Comparison of ENCODE assay signal across 8 cellular contexts in the genomic region with DNA sequence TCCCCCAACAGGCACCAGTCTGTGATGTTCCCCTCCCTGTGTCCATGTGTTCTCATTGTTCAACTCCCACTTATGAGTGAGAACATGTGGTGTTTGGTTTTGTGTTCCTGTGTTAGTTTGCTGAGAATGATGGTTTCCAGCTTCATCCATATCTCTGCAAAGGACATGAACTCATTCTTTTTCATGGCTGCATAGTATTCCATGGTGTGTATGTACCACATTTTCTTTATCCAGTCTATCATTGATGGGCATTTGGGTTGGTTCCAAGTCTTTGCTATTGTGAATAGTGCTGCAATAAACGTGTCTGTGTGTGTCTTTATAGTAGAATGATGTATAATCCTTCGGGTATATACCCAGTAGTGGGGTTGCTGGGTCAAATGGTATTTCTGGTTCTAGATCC. TPM values are rescaled to one million over a fixed set of nuclear protein-coding genes. Genes with fewer than 3 reads are reported as not detected.
DNase-seq lines count a peak whose midpoint lies in the region; ATAC-seq, FAIRE-seq and TF ChIP-seq lines count a peak whose summit lies in the region.
"Not testable (repeated sequence)": the region's sequence is repeated elsewhere in the genome, so short reads cannot be mapped to it uniquely, and the experiment has no call there.

No MANE protein-coding gene starts in this region.

- not testable (repeated sequence) for H3K9ac ChIP-seq in GM12878 (ENCODE audit: control insufficient read depth, insufficient read depth, low read length)

- H3K27ac Mint-ChIP-seq in CD8-positive, alpha-beta memory T cell: peak overlapping the region in 2 of 8 donors; percentile 47 to 53
- H3K27ac Mint-ChIP-seq in activated CD8-positive, alpha-beta memory T cell treated with anti-CD3 and anti-CD28 coated beads, Interleukin-2, amount 10 ng/mL, durations not matched to agents 7 days and 5 days: peak overlapping the region; percentile 62
- peak overlapping the region; percentile 83 for H3K27ac Mint-ChIP-seq in activated naive CD8-positive, alpha-beta T cell
- peak overlapping the region in 8 of 10 donors; percentile 10 to 86 (median 44) for H3K27ac Mint-ChIP-seq in naive thymus-derived CD8-positive, alpha-beta T cell
- peak overlapping the region; percentile 96 for H3K27ac Mint-ChIP-seq in stimulated activated naive CD8-positive, alpha-beta T cell treated with anti-CD3 and anti-CD28 coated beads, Interleukin-15, Interleukin-2, amounts not matched to agents 100 ng/mL and 50 ng/mL, for 24 hours

- DNase-seq in A549 (ENCODE audit: low read depth in 1 of 2, low spot score in 1 of 2); CD8-positive, alpha-beta memory T cell; activated CD8-positive, alpha-beta memory T cell treated with anti-CD3 and anti-CD28 coated beads, Interleukin-2, amount 10 ng/mL, durations not matched to agents 7 days and 5 days; GM12878 (ENCODE audit: low read depth, low spot score); naive thymus-derived CD8-positive, alpha-beta T cell: not testable (repeated sequence)

- FAIRE-seq in A549 (lab: Jason Lieb, UNC); GM12878 (lab: Jason Lieb, UNC): not testable (repeated sequence)

- peaks cover 49 to 74% (median 60%) of the 10 kb centered on the region in 3 donors for H3K4me1 Mint-ChIP-seq in CD8-positive, alpha-beta memory T cell
- peaks cover 52% of the 10 kb centered on the region for H3K4me1 Mint-ChIP-seq in activated CD8-positive, alpha-beta memory T cell treated with anti-CD3 and anti-CD28 coated beads, Interleukin-2, amount 10 ng/mL, durations not matched to agents 7 days and 5 days
- H3K4me1 Mint-ChIP-seq in activated naive CD8-positive, alpha-beta T cell (ENCODE audit: low read depth): peaks cover 64% of the 10 kb centered on the region
- peaks cover 25 to 78% (median 58%) of the 10 kb centered on the region in 4 donors for H3K4me1 Mint-ChIP-seq in naive thymus-derived CD8-positive, alpha-beta T cell
- H3K4me1 Mint-ChIP-seq in stimulated activated naive CD8-positive, alpha-beta T cell treated with anti-CD3 and anti-CD28 coated beads, Interleukin-15, Interleukin-2, amounts not matched to agents 100 ng/mL and 50 ng/mL, for 24 hours (ENCODE audit: low read depth): peaks cover 79% of the 10 kb centered on the region

- not testable (repeated sequence) for H3K27ac ChIP-seq in A549; CD8-positive, alpha-beta memory T cell (ENCODE audit: low read depth, low read length); GM12878 (ENCODE audit: control insufficient read depth, insufficient read depth)

- peaks cover 71% of the 10 kb centered on the region for H3K79me2 ChIP-seq in GM12878 (ENCODE audit: control insufficient read depth, insufficient read depth, low read length)

- intact Hi-C loops in GM12878 (cut with micrococcal nuclease; ENCODE audit: unreplicated experiment): loop anchor here (10.0 kb wide), 1 partner anchor 395 kb away; a partner anchor contains a TSS

- in situ Hi-C loops in GM12878 (cut with MboI): not testable (repeated sequence)

- H3K36me3 Mint-ChIP-seq in CD8-positive, alpha-beta memory T cell: peaks cover 0 to 32% (median 2%) of the 10 kb centered on the region in 3 donors
- H3K36me3 Mint-ChIP-seq in activated CD8-positive, alpha-beta memory T cell treated with anti-CD3 and anti-CD28 coated beads, Interleukin-2, amount 10 ng/mL, durations not matched to agents 7 days and 5 days: peaks cover 24% of the 10 kb centered on the region
- not testable (repeated sequence) for H3K36me3 Mint-ChIP-seq in activated naive CD8-positive, alpha-beta T cell
- peaks cover 0 to 20% (median 10%) of the 10 kb centered on the region in 3 donors for H3K36me3 Mint-ChIP-seq in naive thymus-derived CD8-positive, alpha-beta T cell
- peaks cover 40% of the 10 kb centered on the region for H3K36me3 Mint-ChIP-seq in stimulated activated naive CD8-positive, alpha-beta T cell treated with anti-CD3 and anti-CD28 coated beads, Interleukin-15, Interleukin-2, amounts not matched to agents 100 ng/mL and 50 ng/mL, for 24 hours (ENCODE audit: low read depth)

- not testable (repeated sequence) for BruUV-seq in GM12878 (replicated peaks; lab: Mats Ljungman, UMichigan)

- H3K4me2 ChIP-seq in A549; GM12878 (ENCODE audit: control insufficient read depth, insufficient read depth): not testable (repeated sequence)

- not testable (repeated sequence) for TF ChIP-seq EP300 in A549 (IDR thresholded peaks at IDR 0.05); GM12878 (IDR thresholded peaks at IDR 0.05; ENCODE audit: borderline replicate concordance in 1 of 2, control insufficient read depth in 1 of 2, low read depth in 2 of 2, low read length in 2 of 2)

- not testable (repeated sequence) for TF ChIP-seq POLR2A in A549 (IDR thresholded peaks at IDR 0.05; ENCODE audit: low read length); GM12878 (IDR thresholded peaks at IDR 0.05; ENCODE audit: low read depth, low read length)

- H3K4me3 ChIP-seq in A549; CD8-positive, alpha-beta memory T cell (ENCODE audit: low read length); GM12878: not testable (repeated sequence)

- H3K4me3 Mint-ChIP-seq in CD8-positive, alpha-beta memory T cell: peak overlapping the region in 4 of 7 donors; percentile 9 to 28 (median 22)
- H3K4me3 Mint-ChIP-seq in activated CD8-positive, alpha-beta memory T cell treated with anti-CD3 and anti-CD28 coated beads, Interleukin-2, amount 10 ng/mL, durations not matched to agents 7 days and 5 days; stimulated activated naive CD8-positive, alpha-beta T cell treated with anti-CD3 and anti-CD28 coated beads, Interleukin-15, Interleukin-2, amounts not matched to agents 100 ng/mL and 50 ng/mL, for 24 hours: not testable (repeated sequence)
- peak overlapping the region; percentile 74 for H3K4me3 Mint-ChIP-seq in activated naive CD8-positive, alpha-beta T cell
- peak overlapping the region in 9 of 10 donors; percentile 12 to 52 (median 39) for H3K4me3 Mint-ChIP-seq in naive thymus-derived CD8-positive, alpha-beta T cell

- H3K27me3 ChIP-seq in CD8-positive, alpha-beta memory T cell (ENCODE audit: insufficient read depth, low read length, poor library complexity, severe bottlenecking); GM12878 (replicated peaks in 1 of 2; ENCODE audit: control insufficient read depth in 2 of 2, insufficient read depth in 2 of 2, low read length in 1 of 2): not testable (repeated sequence)

- 69% methylated on average over 2 of the region's 2 CpGs for WGBS in A549 (ENCODE audit: missing lambda C conversion rate)
- 100% methylated on average over 2 of the region's 2 CpGs for WGBS in GM12878 (ENCODE audit: insufficient coverage, insufficient replicate concordance, low lambda C conversion rate, missing lambda C conversion rate)

- not testable (repeated sequence) for H4K20me1 ChIP-seq in GM12878 (ENCODE audit: control insufficient read depth, insufficient read depth)

- not testable (repeated sequence) for H3K27me3 Mint-ChIP-seq in CD8-positive, alpha-beta memory T cell; activated CD8-positive, alpha-beta memory T cell treated with anti-CD3 and anti-CD28 coated beads, Interleukin-2, amount 10 ng/mL, durations not matched to agents 7 days and 5 days; activated naive CD8-positive, alpha-beta T cell; naive thymus-derived CD8-positive, alpha-beta T cell; stimulated activated naive CD8-positive, alpha-beta T cell treated with anti-CD3 and anti-CD28 coated beads, Interleukin-15, Interleukin-2, amounts not matched to agents 100 ng/mL and 50 ng/mL, for 24 hours

- CTCF ChIA-PET in A549 (lab: Yijun Ruan, JAX): interaction anchor here (1.4 kb wide), 1 partner anchor 443 kb away, joined by 3 read pairs; no protein-coding TSS in a partner anchor
- CTCF ChIA-PET in CD8-positive, alpha-beta memory T cell (lab: Charles Lee): not testable (repeated sequence)
- CTCF ChIA-PET in activated CD8-positive, alpha-beta memory T cell treated with anti-CD3 and anti-CD28 coated beads, Interleukin-2, amount 10 ng/mL, durations not matched to agents 7 days and 5 days (lab: Charles Lee): interaction anchor here (1.8 kb wide), 1 partner anchor 10 kb away, joined by 5 read pairs; a partner anchor contains a TSS
- CTCF ChIA-PET in GM12878 (lab: Yijun Ruan, JAX): interaction anchor here (1.2 kb wide), 1 partner anchor 32 kb away, joined by 3 read pairs; no protein-coding TSS in a partner anchor

- not testable (repeated sequence) for TF ChIP-seq RAD21 in A549 (conservative IDR thresholded peaks at IDR 0.05 in 1 of 2, IDR thresholded peaks at IDR 0.05 in 1 of 2); GM12878 (IDR thresholded peaks at IDR 0.05; ENCODE audit: insufficient read depth, low read depth, low read length)

- TF ChIP-seq CTCF in A549 (IDR thresholded peaks at IDR 0.05); GM12878 (IDR thresholded peaks at IDR 0.05 in 2 of 3, conservative IDR thresholded peaks at IDR 0.05 in 1 of 3; ENCODE audit: control insufficient read depth in 2 of 3, extremely low read depth in 1 of 3, insufficient read depth in 1 of 3, low read depth in 3 of 3, low read length in 3 of 3): not testable (repeated sequence)

- H3K9me3 Mint-ChIP-seq in CD8-positive, alpha-beta memory T cell; activated CD8-positive, alpha-beta memory T cell treated with anti-CD3 and anti-CD28 coated beads, Interleukin-2, amount 10 ng/mL, durations not matched to agents 7 days and 5 days (ENCODE audit: low read depth); activated naive CD8-positive, alpha-beta T cell (ENCODE audit: low read depth); naive thymus-derived CD8-positive, alpha-beta T cell; stimulated activated naive CD8-positive, alpha-beta T cell treated with anti-CD3 and anti-CD28 coated beads, Interleukin-15, Interleukin-2, amounts not matched to agents 100 ng/mL and 50 ng/mL, for 24 hours: not testable (repeated sequence)

- not testable (repeated sequence) for H2AFZ ChIP-seq in GM12878 (ENCODE audit: control insufficient read depth, low read depth, low read length)

- not testable (repeated sequence) for H3K9me3 ChIP-seq in A549; CD8-positive, alpha-beta memory T cell (ENCODE audit: low read length); GM12878 (replicated peaks; ENCODE audit: control insufficient read depth, insufficient read depth, low read length)

- POLR2A ChIA-PET in A549 (lab: Yijun Ruan, JAX) (interaction anchor here (0.7 kb wide), 1 partner anchor 1091 kb away, joined by 4 read pairs; no protein-coding TSS in a partner anchor), GM12878 (lab: Charles Lee) (interaction anchor here (1.2 to 1.4 kb wide), 2 partner anchors 10 to 17 kb away, joined by 3 to 4 read pairs; a partner anchor contains a TSS)
- POLR2A ChIA-PET in CD8-positive, alpha-beta memory T cell (lab: Charles Lee): interaction anchor here (0.6 kb wide), 1 partner anchor 392 kb away, joined by 9 read pairs; no protein-coding TSS in a partner anchor
- POLR2A ChIA-PET in naive thymus-derived CD8-positive, alpha-beta T cell (lab: Charles Lee): not testable (repeated sequence)

- H3K4me1 ChIP-seq in A549: peaks cover 43% of the 10 kb centered on the region
- peaks cover 48% of the 10 kb centered on the region for H3K4me1 ChIP-seq in CD8-positive, alpha-beta memory T cell (ENCODE audit: insufficient read depth, low read length)
- not testable (repeated sequence) for H3K4me1 ChIP-seq in GM12878 (ENCODE audit: control insufficient read depth, insufficient read depth, low read length)

- not testable (repeated sequence) for ATAC-seq in A549; SK-N-SH treated with all-trans-retinoic acid at 6 μM for 48 hours; activated CD8-positive, alpha-beta memory T cell treated with anti-CD3 and anti-CD28 coated beads, Interleukin-2, amount 10 ng/mL, durations not matched to agents 7 days and 5 days; GM12878; naive thymus-derived CD8-positive, alpha-beta T cell

- SMC1A ChIA-PET in GM12878 (lab: Charles Lee; ENCODE audit: uncharacterized antibody, unreplicated experiment): interaction anchor here (1.0 to 1.3 kb wide), 2 partner anchors 16 to 65 kb away, joined by 3 to 5 read pairs; no protein-coding TSS in a partner anchor

- not testable (repeated sequence) for H3K36me3 ChIP-seq in CD8-positive, alpha-beta memory T cell (ENCODE audit: insufficient read depth, low read length); GM12878 (ENCODE audit: control insufficient read depth in 2 of 2, insufficient read depth in 2 of 2, low read length in 1 of 2)

- RAD21 ChIA-PET in GM12878 (lab: Charles Lee; ENCODE audit: unreplicated experiment): not testable (repeated sequence)

RNA-seq across cellular contexts. Expression of a gene that starts 4.5 kb away (rescaled TPM):
- polyA plus RNA-seq in A549 (2011; rRNA removed): 36.1 and 69.3 TPM in 2 replicates
- polyA plus RNA-seq in A549 (2012; cell fraction: cytosol; rRNA removed): 8.3 and 12.4 TPM in 2 replicates
- 9.9 and 13.3 TPM in 2 replicates for polyA plus RNA-seq in A549 (2012; cell fraction: nucleus; rRNA removed)
- 19.4 to 24.0 TPM (median 21.9 TPM) in 3 replicates for polyA plus RNA-seq in A549 (2017; fragmentation: RNase III; extraction: RNeasy Plus Mini Kit Qiagen cat#74134 plus additional on column Dnase treatment)
- polyA minus RNA-seq in A549 (2011; rRNA and poly(A)+ RNA removed): 37.8 and 47.5 TPM in 2 replicates
- 10 to 100 TPM; 49.6 to 57.0 TPM for total RNA-seq in CD8-positive, alpha-beta memory T cell
- 11.0 TPM for polyA plus RNA-seq in CD8-positive, alpha-beta memory T cell
- 10 to 100 TPM; 36.1 to 42.2 TPM for total RNA-seq in activated CD8-positive, alpha-beta memory T cell treated with anti-CD3 and anti-CD28 coated beads, Interleukin-2, amount 10 ng/mL, durations not matched to agents 7 days and 5 days
- total RNA-seq in GM12878 (2013; cell fraction: nucleolus; rRNA removed): 73.7 and 80.7 TPM in 2 replicates
- total RNA-seq in GM12878 (2014; rRNA removed): 27.8 and 28.1 TPM in 2 replicates
- 20.8 and 21.1 TPM in 2 replicates for total RNA-seq in GM12878 (2014; rRNA removed; fragmentation: Illumina TruSeq; extraction: Trizol)
- 41.6 and 45.8 TPM in 2 replicates for total RNA-seq in GM12878 (2021)
- 22.9 TPM for polyA plus RNA-seq in GM12878 (2011; ENCODE audit: low read depth)
- polyA plus RNA-seq in GM12878 (2011; rRNA removed): 24.2 and 24.4 TPM in 2 replicates
- 13.1 and 20.3 TPM in 2 replicates for polyA plus RNA-seq in GM12878 (2011; cell fraction: cytosol; rRNA removed)
- 19.6 and 20.0 TPM in 2 replicates for polyA plus RNA-seq in GM12878 (2011; cell fraction: nucleus; rRNA removed)
- 17.8 and 20.4 TPM in 2 replicates for polyA plus RNA-seq in GM12878 (2012)
- polyA plus RNA-seq in GM12878 (2014; fragmentation: Illumina TruSeq; extraction: Trizol): 19.3 and 22.6 TPM in 2 replicates
- polyA plus RNA-seq in GM12878 (2014; fragmentation: Nextera tagmentation; extraction: Ambion mirVana): 10 to 100 TPM in 1 of 2 experiments, 1 to 10 TPM in 1; 4.5 to 10.5 TPM
- polyA plus RNA-seq in GM12878 (2014; rRNA removed): 16.3 and 16.6 TPM in 2 replicates
- polyA plus RNA-seq in GM12878 (2016; fragmentation: Nextera tagmentation; extraction: Ambion mirVana): 10 to 100 TPM; 18.4 to 21.0 TPM
- 39.1 and 41.3 TPM in 2 replicates for polyA minus RNA-seq in GM12878 (2011; rRNA and poly(A)+ RNA removed)
- 9.4 and 9.8 TPM in 2 replicates for polyA minus RNA-seq in GM12878 (2011; cell fraction: cytosol; rRNA and poly(A)+ RNA removed)
- 16.7 and 26.9 TPM in 2 replicates for polyA minus RNA-seq in GM12878 (2011; cell fraction: nucleus; rRNA and poly(A)+ RNA removed)
- total RNA-seq in naive thymus-derived CD8-positive, alpha-beta T cell: 10 to 100 TPM; 44.5 to 45.3 TPM
- polyA plus RNA-seq in naive thymus-derived CD8-positive, alpha-beta T cell: 10 to 100 TPM; 10.4 to 13.4 (median 12.5) TPM

RNA-seq across cellular contexts. Expression of a gene that starts 9.6 kb away (rescaled TPM):
- polyA plus RNA-seq in A549 (2011; rRNA removed) (76.3 and 158 TPM in 2 replicates), A549 (2017; fragmentation: RNase III; extraction: RNeasy Plus Mini Kit Qiagen cat#74134 plus additional on column Dnase treatment) (128 to 131 TPM (median 131 TPM) in 3 replicates), GM12878 (2011; rRNA removed) (96.1 and 232 TPM in 2 replicates), GM12878 (2014; fragmentation: Illumina TruSeq; extraction: Trizol) (194 and 262 TPM in 2 replicates), GM12878 (2014; fragmentation: Nextera tagmentation; extraction: Ambion mirVana) (100 to 1,000 TPM; 494 to 538 TPM), GM12878 (2014; rRNA removed) (70.1 and 76.7 TPM in 2 replicates), GM12878 (2016; fragmentation: Nextera tagmentation; extraction: Ambion mirVana) (100 to 1,000 TPM; 435 to 449 TPM)
- polyA plus RNA-seq in A549 (2012; cell fraction: cytosol; rRNA removed): 21.1 and 30.1 TPM in 2 replicates
- polyA plus RNA-seq in A549 (2012; cell fraction: nucleus; rRNA removed): 12.7 and 23.1 TPM in 2 replicates
- polyA minus RNA-seq in A549 (2011; rRNA and poly(A)+ RNA removed): 10.7 and 15.4 TPM in 2 replicates
- 100 to 1,000 TPM; 130 to 133 TPM for total RNA-seq in CD8-positive, alpha-beta memory T cell
- polyA plus RNA-seq in CD8-positive, alpha-beta memory T cell: 115 TPM
- 10 to 100 TPM; 72.0 to 88.6 TPM for total RNA-seq in activated CD8-positive, alpha-beta memory T cell treated with anti-CD3 and anti-CD28 coated beads, Interleukin-2, amount 10 ng/mL, durations not matched to agents 7 days and 5 days
- 27.2 and 32.2 TPM in 2 replicates for total RNA-seq in GM12878 (2013; cell fraction: nucleolus; rRNA removed)
- total RNA-seq in GM12878 (2014; rRNA removed) (29.4 and 57.3 TPM in 2 replicates), GM12878 (2014; rRNA removed; fragmentation: Illumina TruSeq; extraction: Trizol) (75.0 and 76.7 TPM in 2 replicates), GM12878 (2021) (88.0 and 91.8 TPM in 2 replicates)
- polyA plus RNA-seq in GM12878 (2011; ENCODE audit: low read depth): 325 TPM
- polyA plus RNA-seq in GM12878 (2011; cell fraction: cytosol; rRNA removed): 12.2 and 21.6 TPM in 2 replicates
- 14.5 and 21.3 TPM in 2 replicates for polyA plus RNA-seq in GM12878 (2011; cell fraction: nucleus; rRNA removed)
- 73.6 and 109 TPM in 2 replicates for polyA plus RNA-seq in GM12878 (2012)
- polyA minus RNA-seq in GM12878 (2011; rRNA and poly(A)+ RNA removed): 10.8 and 17.0 TPM in 2 replicates
- 5.9 and 9.8 TPM in 2 replicates for polyA minus RNA-seq in GM12878 (2011; cell fraction: cytosol; rRNA and poly(A)+ RNA removed)
- polyA minus RNA-seq in GM12878 (2011; cell fraction: nucleus; rRNA and poly(A)+ RNA removed): 17.9 and 26.0 TPM in 2 replicates
- 10 to 100 TPM; 45.9 to 56.9 TPM for total RNA-seq in naive thymus-derived CD8-positive, alpha-beta T cell
- 100 to 1,000 TPM; 141 to 179 (median 174) TPM for polyA plus RNA-seq in naive thymus-derived CD8-positive, alpha-beta T cell
